In the genomic region with DNA sequence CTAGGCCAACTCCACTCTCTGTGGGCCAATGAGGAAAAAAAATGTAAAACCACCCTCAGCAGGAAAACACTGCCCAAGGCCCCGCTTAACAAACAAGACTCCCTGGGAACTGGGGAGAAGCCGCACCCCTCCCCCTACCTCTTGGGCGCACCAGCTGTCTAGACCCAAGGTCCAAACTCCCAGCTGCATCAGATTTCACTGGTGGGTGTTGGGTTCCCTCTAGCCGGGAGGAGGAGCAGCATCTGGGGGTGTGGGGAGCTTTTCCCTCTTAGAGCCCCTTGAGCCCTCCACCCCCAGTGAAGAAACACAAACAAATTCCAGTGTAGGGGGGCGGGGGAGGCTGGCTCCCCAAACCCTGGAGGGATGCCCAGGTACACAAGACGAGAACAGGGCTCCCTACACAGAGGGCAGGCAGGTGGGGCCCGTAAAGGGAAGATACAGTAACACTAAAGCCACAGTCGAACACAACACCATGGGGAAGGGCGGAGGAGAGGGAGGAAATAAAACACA, we compare ENCODE assay signal across 16 cellular contexts.
DNase-seq lines count a peak whose midpoint lies in the region; ATAC-seq, FAIRE-seq and TF ChIP-seq lines count a peak whose summit lies in the region.
"Had no signal": no experiment of that assay in that cellular context is flagged by ENCODE, and none has a peak within 500 bp of the region (broad histone marks: within the 10 kb centered on the region; RNA-seq: fewer than 3 reads in every experiment).

No MANE protein-coding gene starts in this region.

- no peaks in the 10 kb centered on the region for H3K9me3 Mint-ChIP-seq in CD14-positive monocyte
- H3K9me3 Mint-ChIP-seq: activated naive CD8-positive, alpha-beta T cell treated with anti-CD3 and anti-CD28 coated beads for 36 hours had no signal

- H3K36me3 Mint-ChIP-seq in CD14-positive monocyte: peaks cover 8 to 9% of the 10 kb centered on the region in 2 donors
- H3K36me3 Mint-ChIP-seq: activated naive CD8-positive, alpha-beta T cell treated with anti-CD3 and anti-CD28 coated beads for 36 hours had no signal

- no peak for TF ChIP-seq POLR2A in GM12891 (IDR thresholded peaks at IDR 0.05; ENCODE audit: low read depth, low read length)

- H3K4me3 ChIP-seq in SJCRH30 (no peak overlapping the region), kidney (ENCODE audit: low read length in 2 of 2) (no peak overlapping the region)
- H3K4me3 ChIP-seq: esophagus muscularis mucosa had no signal

- ATAC-seq in HG03108 (IDR thresholded peaks at IDR 0.05; ENCODE audit: unreplicated experiment): no peak

- peaks cover 50% of the 10 kb centered on the region for H3K4me1 ChIP-seq in SJCRH30
- H3K4me1 ChIP-seq in kidney (ENCODE audit: control insufficient read depth in 1 of 2, insufficient read depth in 1 of 2, low read depth in 1 of 2, low read length in 2 of 2): no peaks in the 10 kb centered on the region
- H3K4me1 ChIP-seq: parathyroid adenoma had no signal

- H3K9ac ChIP-seq in kidney (ENCODE audit: low read length in 2 of 2): no peak overlapping the region
- H3K9ac ChIP-seq: parathyroid adenoma had no signal

- H3K27ac ChIP-seq in SJCRH30 (peak overlapping the region; percentile 61), kidney (ENCODE audit: low read depth in 2 of 2, low read length in 2 of 2) (no peak overlapping the region)
- H3K27ac ChIP-seq: esophagus muscularis mucosa, parathyroid adenoma had no signal

- H3K4me3 Mint-ChIP-seq in CD14-positive monocyte: no peak overlapping the region
- H3K4me3 Mint-ChIP-seq: activated naive CD8-positive, alpha-beta T cell treated with anti-CD3 and anti-CD28 coated beads for 36 hours had no signal

- H3K27me3 ChIP-seq in SJCRH30: no peaks in the 10 kb centered on the region
- H3K27me3 ChIP-seq: esophagus muscularis mucosa had no signal

- no peak for FAIRE-seq in kidney (lab: Jason Lieb, UNC)
- FAIRE-seq in GM12891 (lab: Jason Lieb, UNC): no peak
- FAIRE-seq: GM12892 had no signal

- intact Hi-C loops in kidney (cut with DNase I) (loop anchor here (10.0 kb wide), 2 partner anchors 411 to 451 kb away; no protein-coding TSS in a partner anchor), CD14-positive monocyte (cut with micrococcal nuclease) (no loop called here)

- peaks cover 7% of the 10 kb centered on the region for H3K36me3 ChIP-seq in SJCRH30
- H3K36me3 ChIP-seq in kidney (ENCODE audit: control insufficient read depth in 1 of 2, insufficient read depth in 2 of 2, low read length in 2 of 2): no peaks in the 10 kb centered on the region

- H3K9me3 ChIP-seq in SJCRH30 (replicated peaks): no peaks in the 10 kb centered on the region
- no peaks in the 10 kb centered on the region for H3K9me3 ChIP-seq in kidney (ENCODE audit: control insufficient read depth in 1 of 2, low read length in 2 of 2)
- H3K9me3 ChIP-seq: esophagus muscularis mucosa had no signal

- TF ChIP-seq CTCF in kidney (IDR thresholded peaks at IDR 0.05; ENCODE audit: borderline replicate concordance, extremely low read depth, insufficient read depth): no peak
- no peak for TF ChIP-seq CTCF in CD14-positive monocyte (IDR thresholded peaks at IDR 0.05)

- peak; percentile 42 for DNase-seq in Ammon's horn (ENCODE audit: low spot score)
- peak; percentile 70 for DNase-seq in NCI-H1092 (lab: John Stamatoyannopoulos, UW)
- DNase-seq in SJCRH30: peak; percentile 91 to 95
- peak; percentile 34 for DNase-seq in medulla oblongata (ENCODE audit: extremely low spot score)
- DNase-seq in kidney: no peak
- no peak for DNase-seq in GM12891 (ENCODE audit: insufficient read length, low spot score)
- no peak for DNase-seq in CD14-positive monocyte (ENCODE audit: low spot score)
- DNase-seq: activated CD8-positive, alpha-beta memory T cell treated with anti-CD3 and anti-CD28 coated beads, Interleukin-2, amount 50 U/mL, for 48 hours; activated naive CD8-positive, alpha-beta T cell treated with anti-CD3 and anti-CD28 coated beads for 36 hours; mesenchymal stem cell; NK-92 treated with Interleukin-12 subunit alpha and Interleukin-12 subunit beta, amount 100 ng/mL, for 24 hours; stimulated activated CD4-positive, alpha-beta T cell treated with anti-CD3 and anti-CD28 coated beads, Interleukin-2, amount 100 ng/mL, for 24 hours had no signal

- H3K27me3 Mint-ChIP-seq in CD14-positive monocyte (ENCODE audit: low read depth in 3 of 3): peaks cover 2 to 3% (median 3%) of the 10 kb centered on the region in 3 donors
- H3K27me3 Mint-ChIP-seq: activated naive CD8-positive, alpha-beta T cell treated with anti-CD3 and anti-CD28 coated beads for 36 hours had no signal

- H3K27ac Mint-ChIP-seq in CD14-positive monocyte: no peak overlapping the region
- H3K27ac Mint-ChIP-seq: activated naive CD8-positive, alpha-beta T cell treated with anti-CD3 and anti-CD28 coated beads for 36 hours had no signal

- peaks cover 5% of the 10 kb centered on the region for H3K4me1 Mint-ChIP-seq in CD14-positive monocyte
- H3K4me1 Mint-ChIP-seq: activated naive CD8-positive, alpha-beta T cell treated with anti-CD3 and anti-CD28 coated beads for 36 hours had no signal

TF ChIP-seq in GM12891, 5 proteins besides CTCF, POLR2A, EP300 and RAD21:
- TF ChIP-seq POLR2AphosphoS5 (IDR thresholded peaks at IDR 0.05; ENCODE audit: low read depth, low read length): no peak
- TF ChIP-seq PAX5 (IDR thresholded peaks at IDR 0.05; ENCODE audit: insufficient read depth, low read length, severe bottlenecking): no peak
- TF ChIP-seq SPI1 (IDR thresholded peaks at IDR 0.05; ENCODE audit: low read depth, low read length): no peak
- TF ChIP-seq TAF1 (IDR thresholded peaks at IDR 0.05; ENCODE audit: low read depth, low read length): no peak
- TF ChIP-seq POU2F2 (IDR thresholded peaks at IDR 0.05; ENCODE audit: low read depth, low read length): no peak
TF ChIP-seq in GM12891: peak in this region for 0.

Comparison
In these comparisons a context has a peak if more than half of its experiments do, and no peak if none do; other contexts are left out.
1. DNase-seq: peak in Ammon's horn (single experiment), NCI-H1092 (single experiment), SJCRH30 (2 of 2) and medulla oblongata (single experiment); none in kidney (single experiment), GM12891 (single experiment) and CD14-positive monocyte (single experiment).